1 cellular context compared by ENCODE assay signal in the genomic region with DNA sequence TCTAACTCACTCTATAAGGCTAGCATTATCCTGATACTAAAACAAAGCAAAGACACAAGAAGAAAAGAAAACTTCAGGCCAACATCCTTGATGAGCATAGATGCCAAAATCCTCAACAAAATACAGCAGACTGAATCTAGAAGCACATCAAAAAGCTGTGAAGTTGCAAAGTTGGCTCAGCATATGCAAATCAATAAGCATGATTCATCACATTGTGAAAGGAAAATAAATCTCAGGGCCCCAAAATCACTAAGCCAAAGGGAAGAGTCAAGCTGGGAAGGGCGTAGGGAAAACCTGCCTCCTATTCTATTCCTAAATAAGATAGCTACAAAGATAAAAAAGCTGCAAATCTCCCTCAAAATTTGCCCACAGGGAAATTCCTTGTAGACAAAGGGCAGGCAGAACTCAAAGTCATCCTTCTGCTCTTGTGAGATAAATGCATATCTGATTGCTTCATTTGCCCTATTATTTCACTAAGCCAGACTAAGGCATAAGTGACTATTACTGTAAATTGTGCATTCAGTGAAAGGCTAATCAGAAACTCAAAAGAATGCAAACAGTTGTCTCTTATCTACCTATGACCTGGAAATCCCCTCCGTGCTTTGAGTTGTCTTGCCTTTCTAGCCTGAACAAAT.
TF ChIP-seq lines count a peak whose summit lies in the region.

No MANE protein-coding gene starts in this region.

TF ChIP-seq in K562, 482 proteins besides CTCF, POLR2A, EP300 and RAD21 (continued from another document):
- TF ChIP-seq, protein P1, sequence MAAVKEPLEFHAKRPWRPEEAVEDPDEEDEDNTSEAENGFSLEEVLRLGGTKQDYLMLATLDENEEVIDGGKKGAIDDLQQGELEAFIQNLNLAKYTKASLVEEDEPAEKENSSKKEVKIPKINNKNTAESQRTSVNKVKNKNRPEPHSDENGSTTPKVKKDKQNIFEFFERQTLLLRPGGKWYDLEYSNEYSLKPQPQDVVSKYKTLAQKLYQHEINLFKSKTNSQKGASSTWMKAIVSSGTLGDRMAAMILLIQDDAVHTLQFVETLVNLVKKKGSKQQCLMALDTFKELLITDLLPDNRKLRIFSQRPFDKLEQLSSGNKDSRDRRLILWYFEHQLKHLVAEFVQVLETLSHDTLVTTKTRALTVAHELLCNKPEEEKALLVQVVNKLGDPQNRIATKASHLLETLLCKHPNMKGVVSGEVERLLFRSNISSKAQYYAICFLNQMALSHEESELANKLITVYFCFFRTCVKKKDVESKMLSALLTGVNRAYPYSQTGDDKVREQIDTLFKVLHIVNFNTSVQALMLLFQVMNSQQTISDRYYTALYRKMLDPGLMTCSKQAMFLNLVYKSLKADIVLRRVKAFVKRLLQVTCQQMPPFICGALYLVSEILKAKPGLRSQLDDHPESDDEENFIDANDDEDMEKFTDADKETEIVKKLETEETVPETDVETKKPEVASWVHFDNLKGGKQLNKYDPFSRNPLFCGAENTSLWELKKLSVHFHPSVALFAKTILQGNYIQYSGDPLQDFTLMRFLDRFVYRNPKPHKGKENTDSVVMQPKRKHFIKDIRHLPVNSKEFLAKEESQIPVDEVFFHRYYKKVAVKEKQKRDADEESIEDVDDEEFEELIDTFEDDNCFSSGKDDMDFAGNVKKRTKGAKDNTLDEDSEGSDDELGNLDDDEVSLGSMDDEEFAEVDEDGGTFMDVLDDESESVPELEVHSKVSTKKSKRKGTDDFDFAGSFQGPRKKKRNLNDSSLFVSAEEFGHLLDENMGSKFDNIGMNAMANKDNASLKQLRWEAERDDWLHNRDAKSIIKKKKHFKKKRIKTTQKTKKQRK (IDR thresholded peaks at IDR 0.05; ENCODE audit: borderline replicate concordance, low read depth, low read length), result no peak
- TF ChIP-seq, protein P2, sequence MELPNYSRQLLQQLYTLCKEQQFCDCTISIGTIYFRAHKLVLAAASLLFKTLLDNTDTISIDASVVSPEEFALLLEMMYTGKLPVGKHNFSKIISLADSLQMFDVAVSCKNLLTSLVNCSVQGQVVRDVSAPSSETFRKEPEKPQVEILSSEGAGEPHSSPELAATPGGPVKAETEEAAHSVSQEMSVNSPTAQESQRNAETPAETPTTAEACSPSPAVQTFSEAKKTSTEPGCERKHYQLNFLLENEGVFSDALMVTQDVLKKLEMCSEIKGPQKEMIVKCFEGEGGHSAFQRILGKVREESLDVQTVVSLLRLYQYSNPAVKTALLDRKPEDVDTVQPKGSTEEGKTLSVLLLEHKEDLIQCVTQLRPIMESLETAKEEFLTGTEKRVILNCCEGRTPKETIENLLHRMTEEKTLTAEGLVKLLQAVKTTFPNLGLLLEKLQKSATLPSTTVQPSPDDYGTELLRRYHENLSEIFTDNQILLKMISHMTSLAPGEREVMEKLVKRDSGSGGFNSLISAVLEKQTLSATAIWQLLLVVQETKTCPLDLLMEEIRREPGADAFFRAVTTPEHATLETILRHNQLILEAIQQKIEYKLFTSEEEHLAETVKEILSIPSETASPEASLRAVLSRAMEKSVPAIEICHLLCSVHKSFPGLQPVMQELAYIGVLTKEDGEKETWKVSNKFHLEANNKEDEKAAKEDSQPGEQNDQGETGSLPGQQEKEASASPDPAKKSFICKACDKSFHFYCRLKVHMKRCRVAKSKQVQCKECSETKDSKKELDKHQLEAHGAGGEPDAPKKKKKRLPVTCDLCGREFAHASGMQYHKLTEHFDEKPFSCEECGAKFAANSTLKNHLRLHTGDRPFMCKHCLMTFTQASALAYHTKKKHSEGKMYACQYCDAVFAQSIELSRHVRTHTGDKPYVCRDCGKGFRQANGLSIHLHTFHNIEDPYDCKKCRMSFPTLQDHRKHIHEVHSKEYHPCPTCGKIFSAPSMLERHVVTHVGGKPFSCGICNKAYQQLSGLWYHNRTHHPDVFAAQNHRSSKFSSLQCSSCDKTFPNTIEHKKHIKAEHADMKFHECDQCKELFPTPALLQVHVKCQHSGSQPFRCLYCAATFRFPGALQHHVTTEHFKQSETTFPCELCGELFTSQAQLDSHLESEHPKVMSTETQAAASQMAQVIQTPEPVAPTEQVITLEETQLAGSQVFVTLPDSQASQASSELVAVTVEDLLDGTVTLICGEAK (IDR thresholded peaks at IDR 0.05), result no peak
- TF ChIP-seq, protein P2 (CRISPR knock-in tag; IDR thresholded peaks at IDR 0.05), result no peak
- TF ChIP-seq POLR2AphosphoS5 (IDR thresholded peaks at IDR 0.05; ENCODE audit: control insufficient read depth, insufficient read depth, low read depth, low read length) (no peak), CC2D1A (IDR thresholded peaks at IDR 0.05) (no peak), SMARCE1 (IDR thresholded peaks at IDR 0.05) (peak; percentile 86; the same call in 1 of the 2 replicates), PHF21A (IDR thresholded peaks at IDR 0.05; ENCODE audit: borderline replicate concordance, low read depth) (no peak), COPS2 (conservative IDR thresholded peaks at IDR 0.05) (no peak), TRIM24 (IDR thresholded peaks at IDR 0.05) (peak in 1 of 2 experiments; percentile 60; a peak in 1 of 4 replicates), TEAD1 (CRISPR knock-in tag; IDR thresholded peaks at IDR 0.05) (peak in 1 of 2 experiments; percentile 86; a peak in 2 of 4 replicates), MTA2 (IDR thresholded peaks at IDR 0.05; ENCODE audit: low read depth) (peak; percentile 49; the same call in 1 of the 2 replicates), SAFB (IDR thresholded peaks at IDR 0.05; ENCODE audit: borderline replicate concordance, low read depth, low read length) (no peak), RFX7 (CRISPR knock-in tag; IDR thresholded peaks at IDR 0.05) (no peak), MAFF (IDR thresholded peaks at IDR 0.05; ENCODE audit: low read length) (peak; percentile 30; the same call in 1 of the 2 replicates), NFYB (IDR thresholded peaks at IDR 0.05; ENCODE audit: extremely low read depth, insufficient read length) (no peak), ZKSCAN8 (CRISPR knock-in tag; IDR thresholded peaks at IDR 0.05) (peak; percentile 63; the same call in 1 of the 2 replicates), HDAC1 (IDR thresholded peaks at IDR 0.05) (no peak), HMG20A (CRISPR knock-in tag; conservative IDR thresholded peaks at IDR 0.05) (peak; percentile 66; the same call in 1 of the 2 replicates), CHD4 (IDR thresholded peaks at IDR 0.05; ENCODE audit: insufficient read depth, insufficient replicate concordance, low read depth, low read length, poor library complexity, severe bottlenecking) (no peak), NFE2 (IDR thresholded peaks at IDR 0.05; ENCODE audit: low read depth) (peak; percentile 80), TFAM (CRISPR knock-in tag; conservative IDR thresholded peaks at IDR 0.05) (no peak), SMARCC2 (IDR thresholded peaks at IDR 0.05; ENCODE audit: low read depth) (peak; percentile 70; the same call in 1 of the 2 replicates), CCAR2 (IDR thresholded peaks at IDR 0.05; ENCODE audit: low read depth, low read length) (no peak), PTRF (tag; IDR thresholded peaks at IDR 0.05) (no peak), MAZ (CRISPR knock-in tag; conservative IDR thresholded peaks at IDR 0.05 in 1 of 2, IDR thresholded peaks at IDR 0.05 in 1 of 2) (0 out of 4 replicates have a peak, but pooled peaks of 1 of the 2 experiments have one; percentile 31), MCM5 (IDR thresholded peaks at IDR 0.05; ENCODE audit: low read depth) (no peak), TEAD4 (IDR thresholded peaks at IDR 0.05; ENCODE audit: low read length) (peak; percentile 80), TEAD4 (CRISPR knock-in tag; IDR thresholded peaks at IDR 0.05; ENCODE audit: borderline replicate concordance) (no peak), GATAD2B (IDR thresholded peaks at IDR 0.05; ENCODE audit: borderline replicate concordance) (no peak), MAFG (tag; conservative IDR thresholded peaks at IDR 0.05) (peak; percentile 81), JUND (IDR thresholded peaks at IDR 0.05; ENCODE audit: borderline replicate concordance, low read depth, low read length) (no peak), JUND (tag; IDR thresholded peaks at IDR 0.05; ENCODE audit: borderline replicate concordance, low read depth, low read length) (peak; percentile 59; the same call in 1 of the 3 replicates), KDM1A (IDR thresholded peaks at IDR 0.05) (0 out of 4 replicates have a peak, but pooled peaks have one; percentile 35 to 44), CCNT2 (IDR thresholded peaks at IDR 0.05; ENCODE audit: borderline replicate concordance, extremely low read depth, insufficient read length, low read depth, low read length) (peak; percentile 65), TBP (optimal IDR thresholded peaks at IDR 0.05; ENCODE audit: low read depth, low read length) (no peak), NR4A1 (CRISPR knock-in tag; IDR thresholded peaks at IDR 0.05) (no peak), NR4A1 (tag; IDR thresholded peaks at IDR 0.05) (no peak), FOXA3 (CRISPR knock-in tag; conservative IDR thresholded peaks at IDR 0.05 in 1 of 2, IDR thresholded peaks at IDR 0.05 in 1 of 2) (peak in 1 of 2 experiments; percentile 84; a peak in 2 of 4 replicates), FOXJ2 (tag; IDR thresholded peaks at IDR 0.05) (no peak), CEBPB (tag; IDR thresholded peaks at IDR 0.05) (peak; percentile 53), ZNF445 (CRISPR knock-in tag; IDR thresholded peaks at IDR 0.05; ENCODE audit: low read depth) (no peak)
- TF ChIP-seq, protein P3, sequence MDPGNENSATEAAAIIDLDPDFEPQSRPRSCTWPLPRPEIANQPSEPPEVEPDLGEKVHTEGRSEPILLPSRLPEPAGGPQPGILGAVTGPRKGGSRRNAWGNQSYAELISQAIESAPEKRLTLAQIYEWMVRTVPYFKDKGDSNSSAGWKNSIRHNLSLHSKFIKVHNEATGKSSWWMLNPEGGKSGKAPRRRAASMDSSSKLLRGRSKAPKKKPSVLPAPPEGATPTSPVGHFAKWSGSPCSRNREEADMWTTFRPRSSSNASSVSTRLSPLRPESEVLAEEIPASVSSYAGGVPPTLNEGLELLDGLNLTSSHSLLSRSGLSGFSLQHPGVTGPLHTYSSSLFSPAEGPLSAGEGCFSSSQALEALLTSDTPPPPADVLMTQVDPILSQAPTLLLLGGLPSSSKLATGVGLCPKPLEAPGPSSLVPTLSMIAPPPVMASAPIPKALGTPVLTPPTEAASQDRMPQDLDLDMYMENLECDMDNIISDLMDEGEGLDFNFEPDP (CRISPR knock-in tag; IDR thresholded peaks at IDR 0.05), result no peak
- TF ChIP-seq, protein P4, sequence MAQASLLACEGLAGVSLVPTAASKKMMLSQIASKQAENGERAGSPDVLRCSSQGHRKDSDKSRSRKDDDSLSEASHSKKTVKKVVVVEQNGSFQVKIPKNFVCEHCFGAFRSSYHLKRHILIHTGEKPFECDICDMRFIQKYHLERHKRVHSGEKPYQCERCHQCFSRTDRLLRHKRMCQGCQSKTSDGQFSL (CRISPR knock-in tag; IDR thresholded peaks at IDR 0.05), result no peak
- TF ChIP-seq, protein P4 (tag; IDR thresholded peaks at IDR 0.05), result no peak
- TF ChIP-seq, protein P5, sequence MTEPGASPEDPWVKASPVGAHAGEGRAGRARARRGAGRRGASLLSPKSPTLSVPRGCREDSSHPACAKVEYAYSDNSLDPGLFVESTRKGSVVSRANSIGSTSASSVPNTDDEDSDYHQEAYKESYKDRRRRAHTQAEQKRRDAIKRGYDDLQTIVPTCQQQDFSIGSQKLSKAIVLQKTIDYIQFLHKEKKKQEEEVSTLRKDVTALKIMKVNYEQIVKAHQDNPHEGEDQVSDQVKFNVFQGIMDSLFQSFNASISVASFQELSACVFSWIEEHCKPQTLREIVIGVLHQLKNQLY (CRISPR knock-in tag; conservative IDR thresholded peaks at IDR 0.05), result no peak
- TF ChIP-seq, protein P6, sequence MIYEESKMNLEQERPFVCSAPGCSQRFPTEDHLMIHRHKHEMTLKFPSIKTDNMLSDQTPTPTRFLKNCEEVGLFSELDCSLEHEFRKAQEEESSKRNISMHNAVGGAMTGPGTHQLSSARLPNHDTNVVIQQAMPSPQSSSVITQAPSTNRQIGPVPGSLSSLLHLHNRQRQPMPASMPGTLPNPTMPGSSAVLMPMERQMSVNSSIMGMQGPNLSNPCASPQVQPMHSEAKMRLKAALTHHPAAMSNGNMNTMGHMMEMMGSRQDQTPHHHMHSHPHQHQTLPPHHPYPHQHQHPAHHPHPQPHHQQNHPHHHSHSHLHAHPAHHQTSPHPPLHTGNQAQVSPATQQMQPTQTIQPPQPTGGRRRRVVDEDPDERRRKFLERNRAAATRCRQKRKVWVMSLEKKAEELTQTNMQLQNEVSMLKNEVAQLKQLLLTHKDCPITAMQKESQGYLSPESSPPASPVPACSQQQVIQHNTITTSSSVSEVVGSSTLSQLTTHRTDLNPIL (CRISPR knock-in tag; IDR thresholded peaks at IDR 0.05), result no peak
TF ChIP-seq in K562: peak in this region for 38.
